In the genomic region with DNA sequence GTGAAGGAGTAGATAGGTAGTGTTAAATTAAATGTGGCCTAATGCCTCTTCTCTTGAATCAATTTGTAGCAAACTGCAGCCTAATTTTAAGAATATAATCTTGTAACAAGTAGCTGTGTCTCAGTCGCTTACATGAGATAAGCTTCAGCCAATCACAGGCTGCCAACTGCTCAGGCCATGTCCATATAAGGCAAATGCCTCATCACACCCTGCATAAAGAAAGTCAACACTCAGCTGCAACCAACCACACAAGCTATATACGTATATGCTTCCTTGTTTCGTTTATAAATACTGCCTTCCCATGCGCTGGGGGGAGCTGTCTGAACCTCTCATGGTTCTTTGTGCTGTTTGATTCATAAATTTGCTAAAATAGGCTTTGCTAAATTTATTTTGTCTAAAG, we compare ENCODE assay signal across 12 cellular contexts.
DNase-seq lines count a peak whose midpoint lies in the region; ATAC-seq and TF ChIP-seq lines count a peak whose summit lies in the region.
"Had no signal": no experiment of that assay in that cellular context is flagged by ENCODE, and none has a peak within 500 bp of the region (broad histone marks: within the 10 kb centered on the region; RNA-seq: fewer than 3 reads in every experiment).

No MANE protein-coding gene starts in this region.

- no peak overlapping the region for H3K4me3 ChIP-seq in cardiac fibroblast (replicated peaks in 1 of 2; ENCODE audit: low read depth in 2 of 2, low read length in 2 of 2)

- ATAC-seq in GM18867 (IDR thresholded peaks at IDR 0.05; ENCODE audit: unreplicated experiment) = peak; percentile 80
- ATAC-seq in GM21786 (IDR thresholded peaks at IDR 0.05; ENCODE audit: unreplicated experiment) = peak; percentile 93
- ATAC-seq: esophagus mucosa; naive thymus-derived CD8-positive, alpha-beta T cell had no signal

- CTCF ChIA-PET in HEK293T (lab: Yijun Ruan, JAX) = no interaction called here

- POLR2A ChIA-PET in HEK293T (lab: Yijun Ruan, JAX) = no interaction called here

- DNase-seq in LHCN-M2 (ENCODE audit: low read depth) (peak; percentile 0), cardiac fibroblast (ENCODE audit: low read depth in 2 of 2) (peak; percentile 12 to 27), D341Med (ENCODE audit: low spot score) (no peak), NCI-H446 treated with DMSO at 0.1 percent for 48 hours (lab: John Stamatoyannopoulos, UW) (no peak), DMS 273 treated with DMSO at 0.1 percent for 48 hours (lab: John Stamatoyannopoulos, UW) (no peak), HEK293T (ENCODE audit: extremely low spot score) (no peak)
- DNase-seq: activated CD8-positive, alpha-beta memory T cell treated with anti-CD3 and anti-CD28 coated beads, Interleukin-2, amount 50 U/mL, for 4 hours; naive thymus-derived CD8-positive, alpha-beta T cell; NCI-H1694 had no signal

- TF ChIP-seq CTCF in cardiac fibroblast (IDR thresholded peaks at IDR 0.05; ENCODE audit: low read depth, low read length) = no peak

TF ChIP-seq in HEK293T, 16 proteins besides CTCF, POLR2A, EP300 and RAD21:
- TF ChIP-seq ZNF384 (IDR thresholded peaks at IDR 0.05) (no peak), ELF4 (IDR thresholded peaks at IDR 0.05) (no peak), BHLHE40 (IDR thresholded peaks at IDR 0.05; ENCODE audit: borderline replicate concordance) (no peak), FOXA1 (IDR thresholded peaks at IDR 0.05) (no peak), FOXM1 (IDR thresholded peaks at IDR 0.05; ENCODE audit: borderline replicate concordance) (no peak), FOXK2 (IDR thresholded peaks at IDR 0.05) (no peak), SUZ12 (IDR thresholded peaks at IDR 0.05) (no peak), SP1 (IDR thresholded peaks at IDR 0.05) (no peak), NFRKB (IDR thresholded peaks at IDR 0.05) (no peak), CTBP1 (IDR thresholded peaks at IDR 0.05; ENCODE audit: borderline replicate concordance) (no peak), L3MBTL2 (conservative IDR thresholded peaks at IDR 0.05) (no peak), HDGF (IDR thresholded peaks at IDR 0.05; ENCODE audit: borderline replicate concordance) (no peak), LEF1 (IDR thresholded peaks at IDR 0.05; ENCODE audit: borderline replicate concordance) (no peak), TARDBP (IDR thresholded peaks at IDR 0.05) (no peak), ARNT (IDR thresholded peaks at IDR 0.05) (no peak)
- TF ChIP-seq, protein P1, sequence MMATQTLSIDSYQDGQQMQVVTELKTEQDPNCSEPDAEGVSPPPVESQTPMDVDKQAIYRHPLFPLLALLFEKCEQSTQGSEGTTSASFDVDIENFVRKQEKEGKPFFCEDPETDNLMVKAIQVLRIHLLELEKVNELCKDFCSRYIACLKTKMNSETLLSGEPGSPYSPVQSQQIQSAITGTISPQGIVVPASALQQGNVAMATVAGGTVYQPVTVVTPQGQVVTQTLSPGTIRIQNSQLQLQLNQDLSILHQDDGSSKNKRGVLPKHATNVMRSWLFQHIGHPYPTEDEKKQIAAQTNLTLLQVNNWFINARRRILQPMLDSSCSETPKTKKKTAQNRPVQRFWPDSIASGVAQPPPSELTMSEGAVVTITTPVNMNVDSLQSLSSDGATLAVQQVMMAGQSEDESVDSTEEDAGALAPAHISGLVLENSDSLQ (IDR thresholded peaks at IDR 0.05) = no peak

Comparison
In these comparisons a context has a peak if more than half of its experiments do, and no peak if none do; other contexts are left out.
1. DNase-seq: peak in LHCN-M2 (single experiment) and cardiac fibroblast (2 of 2); none in D341Med (single experiment), NCI-H446 treated with DMSO at 0.1 percent for 48 hours (single experiment), DMS 273 treated with DMSO at 0.1 percent for 48 hours (single experiment) and HEK293T (single experiment).